15 cellular contexts compared by ENCODE assay signal in genomic region chr17:80662557-80662956, GRCh38.
DNase-seq lines count a peak whose midpoint lies in the region; ATAC-seq and TF ChIP-seq lines count a peak whose summit lies in the region.
"Had no signal": no experiment of that assay in that cellular context is flagged by ENCODE, and none has a peak within 500 bp of the region (broad histone marks: within the 10 kb centered on the region; RNA-seq: fewer than 3 reads in every experiment).

No MANE protein-coding gene starts in this region.

- peak overlapping the region; percentile 16 for H3K27ac ChIP-seq in CD4-positive, alpha-beta memory T cell (ENCODE audit: low read depth, low read length)
- H3K27ac ChIP-seq in naive thymus-derived CD4-positive, alpha-beta T cell (ENCODE audit: low read depth, low read length) = peak overlapping the region; percentile 94
- no peak overlapping the region for H3K27ac ChIP-seq in gastrocnemius medialis
- H3K27ac ChIP-seq: GM23248 had no signal

- H3K4me3 Mint-ChIP-seq in activated CD4-positive, alpha-beta memory T cell treated with anti-CD3 and anti-CD28 coated beads, Interleukin-2, amount 10 ng/mL, durations not matched to agents 7 days and 5 days = no peak overlapping the region
- H3K4me3 Mint-ChIP-seq in activated CD4-positive, alpha-beta memory T cell treated with anti-CD3 and anti-CD28 coated beads for 36 hours = no peak overlapping the region
- peak overlapping the region in 1 of 8 donors; percentile 29 for H3K4me3 Mint-ChIP-seq in CD4-positive, alpha-beta memory T cell
- H3K4me3 Mint-ChIP-seq in naive thymus-derived CD4-positive, alpha-beta T cell = peak overlapping the region in 5 of 10 donors; percentile 7 to 89 (median 25)

- H4K20me1 ChIP-seq in Loucy (ENCODE audit: insufficient read depth, low read length, poor library complexity, severe bottlenecking) = no peaks in the 10 kb centered on the region

- no peak for ATAC-seq in naive thymus-derived CD4-positive, alpha-beta T cell
- ATAC-seq in gastrocnemius medialis = no peak
- ATAC-seq: PC-3 had no signal

- TF ChIP-seq CTCF in Loucy (conservative IDR thresholded peaks at IDR 0.05; ENCODE audit: low read length) (no peak), gastrocnemius medialis (IDR thresholded peaks at IDR 0.05 in 4 of 5, conservative IDR thresholded peaks at IDR 0.05 in 1 of 5) (no peak)

- H3K27me3 Mint-ChIP-seq in activated CD4-positive, alpha-beta memory T cell treated with anti-CD3 and anti-CD28 coated beads, Interleukin-2, amount 10 ng/mL, durations not matched to agents 7 days and 5 days = no peaks in the 10 kb centered on the region
- H3K27me3 Mint-ChIP-seq in activated CD4-positive, alpha-beta memory T cell treated with anti-CD3 and anti-CD28 coated beads for 36 hours = no peaks in the 10 kb centered on the region
- H3K27me3 Mint-ChIP-seq in CD4-positive, alpha-beta memory T cell = no peaks in the 10 kb centered on the region
- no peaks in the 10 kb centered on the region for H3K27me3 Mint-ChIP-seq in naive thymus-derived CD4-positive, alpha-beta T cell

- CTCF ChIA-PET in activated CD4-positive, alpha-beta memory T cell treated with anti-CD3 and anti-CD28 coated beads, Interleukin-2, amount 10 ng/mL, durations not matched to agents 7 days and 5 days (lab: Charles Lee) = no interaction called here
- CTCF ChIA-PET in activated CD4-positive, alpha-beta memory T cell treated with anti-CD3 and anti-CD28 coated beads for 36 hours (lab: Charles Lee) = interaction anchor here (1.0 to 1.5 kb wide), 2 partner anchors 12 to 13 kb away, joined by 3 to 4 read pairs; no protein-coding TSS in a partner anchor
- CTCF ChIA-PET in CD4-positive, alpha-beta memory T cell (lab: Charles Lee; ENCODE audit: partially characterized antibody) = no interaction called here
- CTCF ChIA-PET in naive thymus-derived CD4-positive, alpha-beta T cell (lab: Charles Lee) = interaction anchor here (1.9 kb wide), 1 partner anchor 118 kb away, joined by 4 read pairs; no protein-coding TSS in a partner anchor

- H3K36me3 Mint-ChIP-seq in activated CD4-positive, alpha-beta memory T cell treated with anti-CD3 and anti-CD28 coated beads, Interleukin-2, amount 10 ng/mL, durations not matched to agents 7 days and 5 days (ENCODE audit: low read depth) = peaks cover 26% of the 10 kb centered on the region
- peaks cover 10% of the 10 kb centered on the region for H3K36me3 Mint-ChIP-seq in activated CD4-positive, alpha-beta memory T cell treated with anti-CD3 and anti-CD28 coated beads for 36 hours
- H3K36me3 Mint-ChIP-seq in CD4-positive, alpha-beta memory T cell = peaks cover 3 to 23% of the 10 kb centered on the region in 2 donors
- peaks cover 0 to 36% (median 17%) of the 10 kb centered on the region in 5 donors for H3K36me3 Mint-ChIP-seq in naive thymus-derived CD4-positive, alpha-beta T cell

- DNase-seq in activated CD4-positive, alpha-beta memory T cell treated with anti-CD3 and anti-CD28 coated beads, Interleukin-2, amount 10 ng/mL, durations not matched to agents 7 days and 5 days = no peak
- DNase-seq in activated CD4-positive, alpha-beta memory T cell treated with anti-CD3 and anti-CD28 coated beads for 36 hours = no peak
- no peak for DNase-seq in CD4-positive, alpha-beta memory T cell
- DNase-seq in naive thymus-derived CD4-positive, alpha-beta T cell = no peak
- DNase-seq in NCI-H1417 (lab: John Stamatoyannopoulos, UW) (no peak), gastrocnemius medialis (no peak)
- DNase-seq: AML-193; GF-D8; GM23248; NCI-H1048; NCI-H2107; NCI-H69; NK-92 treated with Interleukin-12 subunit alpha and Interleukin-12 subunit beta, amount 100 ng/mL, for 24 hours; PC-3 had no signal

- no peak overlapping the region for H2AFZ ChIP-seq in Loucy (ENCODE audit: low read length)
- H2AFZ ChIP-seq: GM23248 had no signal

- POLR2A ChIA-PET in activated CD4-positive, alpha-beta memory T cell treated with anti-CD3 and anti-CD28 coated beads, Interleukin-2, amount 10 ng/mL, durations not matched to agents 7 days and 5 days (lab: Charles Lee) = interaction anchor here (3.0 kb wide), 1 partner anchor 12 kb away, joined by 10 read pairs; no protein-coding TSS in a partner anchor
- POLR2A ChIA-PET in activated CD4-positive, alpha-beta memory T cell treated with anti-CD3 and anti-CD28 coated beads for 36 hours (lab: Charles Lee) = interaction anchor here (1.2 kb wide), 1 partner anchor 12 kb away, joined by 3 read pairs; no protein-coding TSS in a partner anchor
- POLR2A ChIA-PET in CD4-positive, alpha-beta memory T cell (lab: Charles Lee; ENCODE audit: partially characterized antibody) = interaction anchor here (1.5 to 2.6 kb wide), 3 partner anchors 9 to 15 kb away, joined by 3 to 21 read pairs (median 9); no protein-coding TSS in a partner anchor
- POLR2A ChIA-PET in naive thymus-derived CD4-positive, alpha-beta T cell (lab: Charles Lee) = interaction anchor here (0.7 to 3.2 kb wide), 8 partner anchors 12 to 401 kb away, joined by 3 to 22 read pairs (median 4); partner anchors contain the start of gene RNF213

- peaks cover 11% of the 10 kb centered on the region for H3K9me3 Mint-ChIP-seq in activated CD4-positive, alpha-beta memory T cell treated with anti-CD3 and anti-CD28 coated beads, Interleukin-2, amount 10 ng/mL, durations not matched to agents 7 days and 5 days
- peaks cover 6% of the 10 kb centered on the region for H3K9me3 Mint-ChIP-seq in activated CD4-positive, alpha-beta memory T cell treated with anti-CD3 and anti-CD28 coated beads for 36 hours
- peaks cover 0 to 11% (median 1%) of the 10 kb centered on the region in 8 donors for H3K9me3 Mint-ChIP-seq in CD4-positive, alpha-beta memory T cell
- peaks cover 0 to 18% (median 3%) of the 10 kb centered on the region in 11 donors for H3K9me3 Mint-ChIP-seq in naive thymus-derived CD4-positive, alpha-beta T cell

- H3K27me3 ChIP-seq in CD4-positive, alpha-beta memory T cell (ENCODE audit: insufficient read depth, low read length) = no peaks in the 10 kb centered on the region
- H3K27me3 ChIP-seq in Loucy (ENCODE audit: insufficient read depth, low read length, poor library complexity, severe bottlenecking) (no peaks in the 10 kb centered on the region), gastrocnemius medialis (no peaks in the 10 kb centered on the region)
- H3K27me3 ChIP-seq in naive thymus-derived CD4-positive, alpha-beta T cell (ENCODE audit: control insufficient read depth in 2 of 2, insufficient read depth in 2 of 2, low read length in 2 of 2) = no peaks in the 10 kb centered on the region

- H3K36me3 ChIP-seq in CD4-positive, alpha-beta memory T cell (ENCODE audit: insufficient read depth, low read length) = no peaks in the 10 kb centered on the region
- no peaks in the 10 kb centered on the region for H3K36me3 ChIP-seq in Loucy (ENCODE audit: insufficient read depth, low read length)
- no peaks in the 10 kb centered on the region for H3K36me3 ChIP-seq in naive thymus-derived CD4-positive, alpha-beta T cell (ENCODE audit: control insufficient read depth in 2 of 3, insufficient read depth in 3 of 3, low read length in 3 of 3)
- no peaks in the 10 kb centered on the region for H3K36me3 ChIP-seq in gastrocnemius medialis

- no peaks in the 10 kb centered on the region for H3K9me3 ChIP-seq in CD4-positive, alpha-beta memory T cell (ENCODE audit: control insufficient read depth in 1 of 2, low read length in 2 of 2)
- no peaks in the 10 kb centered on the region for H3K9me3 ChIP-seq in Loucy (ENCODE audit: insufficient read depth, low read depth, low read length)
- H3K9me3 ChIP-seq in naive thymus-derived CD4-positive, alpha-beta T cell (ENCODE audit: control insufficient read depth in 2 of 3, low read length in 3 of 3) = no peaks in the 10 kb centered on the region
- H3K9me3 ChIP-seq in gastrocnemius medialis = no peaks in the 10 kb centered on the region

- H3K9me2 ChIP-seq in Loucy (replicated peaks; ENCODE audit: low read depth, low read length) = no peaks in the 10 kb centered on the region

- no peak for TF ChIP-seq POLR2A in gastrocnemius medialis (IDR thresholded peaks at IDR 0.05)

- peak overlapping the region; percentile 86 for H3K9ac ChIP-seq in Loucy (ENCODE audit: low read depth, low read length, poor library complexity, severe bottlenecking)
- H3K9ac ChIP-seq: GM23248 had no signal

- intact Hi-C loops in activated CD4-positive, alpha-beta memory T cell treated with anti-CD3 and anti-CD28 coated beads for 36 hours (cut with micrococcal nuclease) = no loop called here
- intact Hi-C loops in CD4-positive, alpha-beta memory T cell (cut with micrococcal nuclease) = loop anchor here (5.0 to 10.0 kb wide), 3 partner anchors 120 to 232 kb away; no protein-coding TSS in a partner anchor
- intact Hi-C loops in naive thymus-derived CD4-positive, alpha-beta T cell (cut with micrococcal nuclease) = loop anchor here in 1 of 2 donors (5.0 kb wide), 1 partner anchor 120 kb away; no protein-coding TSS in a partner anchor
- intact Hi-C loops in gastrocnemius medialis (cut with DNase I; ENCODE audit: low total_unique reads) = no loop called here

- peaks cover 83% of the 10 kb centered on the region for H3K79me2 ChIP-seq in Loucy (ENCODE audit: insufficient read depth, low read length)

- in situ Hi-C loops in gastrocnemius medialis (cut with MboI; ENCODE audit: low sequenced_read_pairs in 4 of 4) = no loop called here

- 0 out of 2 replicates have a peak, but pooled peaks cover 2% of the 10 kb centered on the region for H3F3A ChIP-seq in Loucy (ENCODE audit: low read depth)

- H3K4me3 ChIP-seq in CD4-positive, alpha-beta memory T cell (ENCODE audit: low read length in 2 of 2) = no peak overlapping the region
- H3K4me3 ChIP-seq in Loucy (ENCODE audit: low read length, poor library complexity, severe bottlenecking) (no peak overlapping the region), gastrocnemius medialis (no peak overlapping the region)
- H3K4me3 ChIP-seq in naive thymus-derived CD4-positive, alpha-beta T cell (ENCODE audit: low read length) = no peak overlapping the region
- H3K4me3 ChIP-seq: GM23248 had no signal

- H3K4me2 ChIP-seq in Loucy (ENCODE audit: low read depth, low read length, poor library complexity, severe bottlenecking) = peak overlapping the region; percentile 36

- H3K4me1 Mint-ChIP-seq in activated CD4-positive, alpha-beta memory T cell treated with anti-CD3 and anti-CD28 coated beads, Interleukin-2, amount 10 ng/mL, durations not matched to agents 7 days and 5 days = peaks cover 55% of the 10 kb centered on the region
- H3K4me1 Mint-ChIP-seq in activated CD4-positive, alpha-beta memory T cell treated with anti-CD3 and anti-CD28 coated beads for 36 hours (ENCODE audit: low read depth) = peaks cover 48% of the 10 kb centered on the region
- H3K4me1 Mint-ChIP-seq in CD4-positive, alpha-beta memory T cell = peaks cover 48 to 66% (median 60%) of the 10 kb centered on the region in 4 donors
- peaks cover 43 to 87% (median 77%) of the 10 kb centered on the region in 7 donors for H3K4me1 Mint-ChIP-seq in naive thymus-derived CD4-positive, alpha-beta T cell

- H3K27ac Mint-ChIP-seq in activated CD4-positive, alpha-beta memory T cell treated with anti-CD3 and anti-CD28 coated beads, Interleukin-2, amount 10 ng/mL, durations not matched to agents 7 days and 5 days = peak overlapping the region; percentile 17
- no peak overlapping the region for H3K27ac Mint-ChIP-seq in activated CD4-positive, alpha-beta memory T cell treated with anti-CD3 and anti-CD28 coated beads for 36 hours
- H3K27ac Mint-ChIP-seq in CD4-positive, alpha-beta memory T cell = peak overlapping the region in 4 of 7 donors; percentile 38 to 96 (median 66)
- H3K27ac Mint-ChIP-seq in naive thymus-derived CD4-positive, alpha-beta T cell = peak overlapping the region; percentile 19 to 100 (median 96)

- H3K4me1 ChIP-seq in CD4-positive, alpha-beta memory T cell (ENCODE audit: insufficient read depth, low read length) = peaks cover 51% of the 10 kb centered on the region
- peaks cover 69% of the 10 kb centered on the region for H3K4me1 ChIP-seq in Loucy (ENCODE audit: insufficient read depth, low read length, poor library complexity, severe bottlenecking)
- H3K4me1 ChIP-seq in naive thymus-derived CD4-positive, alpha-beta T cell (ENCODE audit: control insufficient read depth in 2 of 2, insufficient read depth in 2 of 2, low read length in 2 of 2) = peaks cover 24 to 46% of the 10 kb centered on the region in 2 donors
- peaks cover 4 to 17% of the 10 kb centered on the region in 2 donors for H3K4me1 ChIP-seq in gastrocnemius medialis

Comparison
In these comparisons a context has a peak if more than half of its experiments do, and no peak if none do; other contexts are left out.
1. CTCF ChIA-PET loops: an anchor here in activated CD4-positive, alpha-beta memory T cell treated with anti-CD3 and anti-CD28 coated beads for 36 hours (1.0 to 1.5 kb wide) and naive thymus-derived CD4-positive, alpha-beta T cell (1.9 kb wide); none called in activated CD4-positive, alpha-beta memory T cell treated with anti-CD3 and anti-CD28 coated beads, Interleukin-2, amount 10 ng/mL, durations not matched to agents 7 days and 5 days and CD4-positive, alpha-beta memory T cell.
2. H3K27ac ChIP-seq: peak in CD4-positive, alpha-beta memory T cell (single experiment) and naive thymus-derived CD4-positive, alpha-beta T cell (single experiment); none in gastrocnemius medialis (0 of 4).